In the genomic region with DNA sequence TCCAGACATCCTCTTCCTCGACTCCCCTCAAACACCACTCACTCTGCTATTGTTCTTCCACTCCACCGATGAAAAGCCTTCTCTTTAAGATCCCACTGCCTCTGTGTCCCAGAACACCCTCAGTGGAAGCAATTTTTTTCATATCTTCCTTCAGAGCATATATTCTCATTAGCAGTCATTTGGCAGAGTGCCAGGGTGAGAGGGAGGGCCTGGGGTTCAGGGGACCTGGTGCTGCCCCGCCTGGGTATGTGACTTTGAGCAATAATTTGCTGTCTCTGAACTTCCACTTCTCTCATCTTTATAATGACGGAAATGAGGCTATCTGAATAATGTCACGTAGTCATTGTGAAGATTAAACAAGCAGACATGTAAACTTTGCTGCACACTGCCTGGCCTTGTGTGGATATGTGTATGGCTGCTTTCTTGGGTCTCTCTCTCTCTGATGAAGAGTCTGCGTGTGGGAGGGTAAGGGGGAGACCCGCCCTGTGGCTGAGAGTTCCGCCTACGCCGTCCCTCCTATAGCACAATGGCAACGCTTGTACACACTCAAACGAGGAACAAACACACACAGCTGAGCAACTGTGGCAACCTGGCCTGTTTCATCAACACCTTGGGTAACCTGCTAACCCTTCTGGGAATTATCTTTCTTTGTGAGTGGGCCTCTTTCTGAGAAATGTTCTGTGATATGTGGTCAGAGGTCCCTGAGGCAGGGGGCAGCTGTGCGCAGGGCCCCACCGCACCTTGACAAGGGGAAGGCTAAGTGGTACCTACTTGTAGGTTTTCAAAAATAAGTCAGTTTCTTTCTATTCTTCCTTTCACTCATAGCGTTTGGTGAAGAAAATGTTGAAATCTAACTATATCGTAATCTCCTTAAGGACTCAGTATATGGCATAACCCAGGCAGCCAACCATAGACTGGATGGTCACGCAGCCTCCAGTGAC, we compare ENCODE assay signal across 10 cellular contexts.
DNase-seq lines count a peak whose midpoint lies in the region; ATAC-seq and TF ChIP-seq lines count a peak whose summit lies in the region.
"Had no signal": no experiment of that assay in that cellular context is flagged by ENCODE, and none has a peak within 500 bp of the region (broad histone marks: within the 10 kb centered on the region; RNA-seq: fewer than 3 reads in every experiment).

No MANE protein-coding gene starts in this region.

- H3K27me3 Mint-ChIP-seq in neural progenitor cell (ENCODE audit: insufficient read depth, low read depth): no peaks in the 10 kb centered on the region

- TF ChIP-seq CTCF in BE2C (IDR thresholded peaks at IDR 0.05; ENCODE audit: low read depth, low read length): no peak
- TF ChIP-seq CTCF in neural progenitor cell (IDR thresholded peaks at IDR 0.05): no peak

- no peaks in the 10 kb centered on the region for H3K36me3 Mint-ChIP-seq in neural progenitor cell

- ATAC-seq in HG02840 (IDR thresholded peaks at IDR 0.05; ENCODE audit: low FRiP score, unreplicated experiment) (no peak), GM19035 (IDR thresholded peaks at IDR 0.05; ENCODE audit: unreplicated experiment) (no peak)

- H3K4me3 ChIP-seq in BE2C (ENCODE audit: low read depth, low read length) (no peak overlapping the region), neural progenitor cell (no peak overlapping the region)

- no peak overlapping the region for H3K27ac ChIP-seq in neural progenitor cell

- no peak overlapping the region for H3K9ac ChIP-seq in neural progenitor cell

- DNase-seq in BE2C (peak; percentile 38), retina (no peak), neural progenitor cell (ENCODE audit: low spot score) (no peak)
- peak; percentile 8 to 65 (median 30) for DNase-seq in activated CD4-positive, CD25-positive, alpha-beta regulatory T cell (lab: John Stamatoyannopoulos, UW)
- peak; percentile 89 for DNase-seq in activated effector memory CD4-positive, alpha-beta T cell treated with anti-CD3 and anti-CD28 coated beads, Interleukin-2, amount 50 U/mL, for 16 hours
- peak; percentile 22 to 29 for DNase-seq in stimulated activated CD4-positive, alpha-beta T cell treated with anti-CD3 and anti-CD28 coated beads, Interleukin-15, amount 100 ng/mL, for 1 hour (ENCODE audit: low read depth in 1 of 2, low spot score in 1 of 2)
- DNase-seq: NCI-H226, posterior cingulate gyrus had no signal

- H3K36me3 ChIP-seq in BE2C (no peaks in the 10 kb centered on the region), neural progenitor cell (no peaks in the 10 kb centered on the region)

- H3K79me2 ChIP-seq in neural progenitor cell (ENCODE audit: low read depth): no peaks in the 10 kb centered on the region

- H3K27me3 ChIP-seq in BE2C (no peaks in the 10 kb centered on the region), neural progenitor cell (no peaks in the 10 kb centered on the region)

- H3K4me1 ChIP-seq in BE2C (peaks cover 9% of the 10 kb centered on the region), neural progenitor cell (peaks cover 8% of the 10 kb centered on the region)

- H3K27ac Mint-ChIP-seq in neural progenitor cell: no peak overlapping the region

- H3K4me3 Mint-ChIP-seq in neural progenitor cell: no peak overlapping the region

- no peak overlapping the region for H3K4me2 ChIP-seq in neural progenitor cell

- no peaks in the 10 kb centered on the region for H3K4me1 Mint-ChIP-seq in neural progenitor cell

- H3K9me3 ChIP-seq in BE2C (no peaks in the 10 kb centered on the region; the same call in 1 of the 2 replicates), neural progenitor cell (ENCODE audit: low read depth) (no peaks in the 10 kb centered on the region)

- H4K20me1 ChIP-seq in neural progenitor cell (ENCODE audit: low read depth): no peaks in the 10 kb centered on the region

- H2AFZ ChIP-seq in neural progenitor cell (replicated peaks): no peak overlapping the region

- no peaks in the 10 kb centered on the region for H3F3A ChIP-seq in neural progenitor cell (ENCODE audit: low read depth)

- H3K9me3 Mint-ChIP-seq in neural progenitor cell: no peaks in the 10 kb centered on the region

Comparison
In these comparisons a context has a peak if more than half of its experiments do, and no peak if none do; other contexts are left out.
1. DNase-seq: peak in BE2C (single experiment), activated CD4-positive, CD25-positive, alpha-beta regulatory T cell (4 of 4), activated effector memory CD4-positive, alpha-beta T cell treated with anti-CD3 and anti-CD28 coated beads, Interleukin-2, amount 50 U/mL, for 16 hours (single experiment) and stimulated activated CD4-positive, alpha-beta T cell treated with anti-CD3 and anti-CD28 coated beads, Interleukin-15, amount 100 ng/mL, for 1 hour (2 of 2); none in retina (single experiment) and neural progenitor cell (single experiment).